8 cellular contexts compared by ENCODE assay signal in the genomic region with DNA sequence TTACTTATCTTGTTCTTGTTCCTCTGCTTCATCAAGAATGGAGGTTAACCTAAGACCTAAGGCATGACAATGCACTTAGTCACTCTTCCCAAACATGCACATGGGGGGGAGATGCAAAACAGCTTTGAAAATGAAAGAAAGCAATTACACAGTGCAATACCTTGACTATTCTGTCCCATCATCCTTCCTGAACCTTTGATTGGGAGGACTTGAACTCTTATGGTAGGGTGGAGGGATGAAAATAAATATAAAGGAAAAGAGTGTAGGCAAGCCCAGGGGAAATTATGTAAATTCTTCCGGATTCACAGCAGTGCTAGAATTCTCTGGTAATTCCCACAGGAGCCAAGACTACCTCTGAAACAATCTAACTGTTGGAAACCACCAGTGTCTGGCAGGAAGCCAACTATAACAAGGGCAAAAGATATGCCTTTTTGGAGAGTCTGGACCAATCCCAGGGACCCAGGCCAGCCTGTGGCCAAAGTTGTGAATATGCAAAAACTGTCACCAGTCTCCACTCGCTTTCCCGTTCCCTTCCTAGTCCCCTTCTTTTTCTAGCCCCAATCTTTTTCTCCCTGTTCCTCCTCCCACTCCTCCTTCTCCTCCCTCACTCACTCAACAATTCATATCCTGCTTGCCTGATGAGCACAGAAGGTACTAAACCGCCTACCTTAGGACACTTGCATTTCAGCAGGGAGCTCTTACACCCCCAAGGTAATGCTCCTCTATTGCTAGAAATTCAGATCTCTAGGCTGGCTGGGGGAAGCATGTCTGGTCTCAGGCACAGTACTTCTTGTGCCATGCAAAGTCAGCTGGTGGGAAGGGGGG. TPM values are rescaled to one million over a fixed set of nuclear protein-coding genes. Genes with fewer than 3 reads are reported as not detected.
DNase-seq lines count a peak whose midpoint lies in the region; ATAC-seq, FAIRE-seq and TF ChIP-seq lines count a peak whose summit lies in the region.

No MANE protein-coding gene starts in this region.

- no peak for FAIRE-seq in kidney (lab: Jason Lieb, UNC)

- BruUV-seq in OCI-LY7 (replicated peaks; lab: Mats Ljungman, UMichigan) = no TSS peak

- ATAC-seq in GM18858 (IDR thresholded peaks at IDR 0.05; ENCODE audit: unreplicated experiment) (peak; percentile 30), GM21619 (IDR thresholded peaks at IDR 0.05; ENCODE audit: unreplicated experiment) (no peak)
- ATAC-seq in activated naive CD8-positive, alpha-beta T cell treated with anti-CD3 and anti-CD28 coated beads, Interleukin-2, amount 50 U/mL, for 24 hours = peak; percentile 65

- H3K4me3 Mint-ChIP-seq in activated naive CD8-positive, alpha-beta T cell treated with anti-CD3 and anti-CD28 coated beads, Interleukin-2, amount 50 U/mL, for 24 hours = peak overlapping the region; percentile 22

- peaks cover 47% of the 10 kb centered on the region for H3K4me1 ChIP-seq in BLaER1
- peaks cover 2 to 4% of the 10 kb centered on the region in 2 donors for H3K4me1 ChIP-seq in kidney (ENCODE audit: control insufficient read depth in 1 of 2, insufficient read depth in 1 of 2, low read depth in 1 of 2, low read length in 2 of 2)
- H3K4me1 ChIP-seq in OCI-LY7 (ENCODE audit: insufficient read depth, low read length, poor library complexity, severe bottlenecking) = no peaks in the 10 kb centered on the region

- H3K36me3 ChIP-seq in BLaER1 (no peaks in the 10 kb centered on the region), kidney (ENCODE audit: control insufficient read depth in 1 of 2, insufficient read depth in 2 of 2, low read length in 2 of 2) (no peaks in the 10 kb centered on the region), OCI-LY7 (ENCODE audit: insufficient read depth, low read length) (no peaks in the 10 kb centered on the region)

- POLR2A ChIA-PET in OCI-LY7 (lab: Charles Lee) = no interaction called here

- peaks cover 11% of the 10 kb centered on the region for H4K20me1 ChIP-seq in BLaER1
- H4K20me1 ChIP-seq in OCI-LY7 (ENCODE audit: insufficient read depth, low read length) = no peaks in the 10 kb centered on the region

- peaks cover 39% of the 10 kb centered on the region for H3K4me1 Mint-ChIP-seq in activated naive CD8-positive, alpha-beta T cell treated with anti-CD3 and anti-CD28 coated beads, Interleukin-2, amount 50 U/mL, for 24 hours

- peak; percentile 94 for DNase-seq in HS-5 (ENCODE audit: low read depth)
- DNase-seq in activated naive CD8-positive, alpha-beta T cell treated with anti-CD3 and anti-CD28 coated beads, Interleukin-2, amount 50 U/mL, for 24 hours = no peak
- peak; percentile 71 for DNase-seq in kidney
- DNase-seq in NK-92 treated with Interleukin-12 subunit alpha and Interleukin-12 subunit beta, amount 100 ng/mL, for 24 hours (lab: John Stamatoyannopoulos, UW) = no peak
- DNase-seq in OCI-LY7 (ENCODE audit: low spot score) = no peak

- H3K27me3 Mint-ChIP-seq in activated naive CD8-positive, alpha-beta T cell treated with anti-CD3 and anti-CD28 coated beads, Interleukin-2, amount 50 U/mL, for 24 hours = peaks cover 20% of the 10 kb centered on the region

- peak overlapping the region; percentile 73 for H3K4me2 ChIP-seq in BLaER1
- H3K4me2 ChIP-seq in OCI-LY7 (ENCODE audit: low read length) = no peak overlapping the region

- H3K79me2 ChIP-seq in OCI-LY7 (ENCODE audit: insufficient read depth, low read depth, low read length) = no peaks in the 10 kb centered on the region

- H3K9me3 Mint-ChIP-seq in activated naive CD8-positive, alpha-beta T cell treated with anti-CD3 and anti-CD28 coated beads, Interleukin-2, amount 50 U/mL, for 24 hours = no peaks in the 10 kb centered on the region

- peak overlapping the region; percentile 57 for H3K27ac ChIP-seq in BLaER1
- H3K27ac ChIP-seq in kidney (ENCODE audit: low read depth in 2 of 2, low read length in 2 of 2) = peak overlapping the region in 1 of 2 donors; percentile 26
- H3K27ac ChIP-seq in OCI-LY7 (ENCODE audit: low read depth, low read length, poor library complexity, severe bottlenecking) = no peak overlapping the region

- CTCF ChIA-PET in OCI-LY7 (lab: Charles Lee; ENCODE audit: unreplicated experiment) = no interaction called here

- intact Hi-C loops in kidney (cut with DNase I) (no loop called here), OCI-LY7 (cut with micrococcal nuclease; ENCODE audit: unreplicated experiment) (no loop called here)

- H3K27me3 ChIP-seq in BLaER1 = no peaks in the 10 kb centered on the region

- H3K27ac Mint-ChIP-seq in activated naive CD8-positive, alpha-beta T cell treated with anti-CD3 and anti-CD28 coated beads, Interleukin-2, amount 50 U/mL, for 24 hours = peak overlapping the region; percentile 75

- H2AFZ ChIP-seq in OCI-LY7 (ENCODE audit: low read length) = no peak overlapping the region

- TF ChIP-seq CTCF in kidney (IDR thresholded peaks at IDR 0.05; ENCODE audit: borderline replicate concordance, extremely low read depth, insufficient read depth) (no peak), OCI-LY7 (conservative IDR thresholded peaks at IDR 0.05; ENCODE audit: low read length) (no peak)

- peak overlapping the region; percentile 30 for H3K4me3 ChIP-seq in BLaER1
- no peak overlapping the region for H3K4me3 ChIP-seq in kidney (ENCODE audit: low read length in 2 of 2)
- no peak overlapping the region for H3K4me3 ChIP-seq in OCI-LY7 (ENCODE audit: low read depth, low read length, poor library complexity, severe bottlenecking)

- H3K9ac ChIP-seq in BLaER1 = peak overlapping the region; percentile 32; the same call in 1 of the 2 replicates
- H3K9ac ChIP-seq in kidney (ENCODE audit: low read length in 2 of 2) = no peak overlapping the region

- no peaks in the 10 kb centered on the region for H3K9me3 ChIP-seq in BLaER1
- no peaks in the 10 kb centered on the region for H3K9me3 ChIP-seq in kidney (ENCODE audit: control insufficient read depth in 1 of 2, low read length in 2 of 2)
- no peaks in the 10 kb centered on the region for H3K9me3 ChIP-seq in OCI-LY7 (ENCODE audit: low read length)

- no peaks in the 10 kb centered on the region for H3K9me2 ChIP-seq in OCI-LY7 (ENCODE audit: insufficient read depth, low read length)

- peaks cover 4% of the 10 kb centered on the region for H3K36me3 Mint-ChIP-seq in activated naive CD8-positive, alpha-beta T cell treated with anti-CD3 and anti-CD28 coated beads, Interleukin-2, amount 50 U/mL, for 24 hours (ENCODE audit: low read depth)

RNA-seq across cellular contexts. Expression of a gene that starts 2.5 kb away (rescaled TPM):
- total RNA-seq in kidney (82.0 TPM), OCI-LY7 (2022) (0.74 TPM in 1 of 2 replicates, not detected in the other)
- 85.0 TPM for polyA plus RNA-seq in kidney (ENCODE audit: insufficient read depth, low read depth, low replicate concordance)
- not detected in 2 replicates for total RNA-seq in OCI-LY7 (2014; rRNA removed; shearing (Covaris generic))

Comparison
In these comparisons a context has a peak if more than half of its experiments do, and no peak if none do; other contexts are left out.
1. DNase-seq: peak in HS-5 (single experiment) and kidney (single experiment); none in activated naive CD8-positive, alpha-beta T cell treated with anti-CD3 and anti-CD28 coated beads, Interleukin-2, amount 50 U/mL, for 24 hours (single experiment), NK-92 treated with Interleukin-12 subunit alpha and Interleukin-12 subunit beta, amount 100 ng/mL, for 24 hours (single experiment) and OCI-LY7 (single experiment).
2. RNA of a gene that starts 2.5 kb away (total RNA-seq): 82.0 TPM in kidney (single experiment); 0.74 TPM in OCI-LY7; every median in the first group is over 10 times any median in the second.